Comparison of ENCODE assay signal across 8 cellular contexts in genomic region chr7:23357190-23358093, GRCh38. TPM values are rescaled to one million over a fixed set of nuclear protein-coding genes. Genes with fewer than 3 reads are reported as not detected.
A peak's percentile ranks its signal among the peaks of the same experiment; 100 is the strongest.
DNase-seq lines count a peak whose midpoint lies in the region; ATAC-seq and TF ChIP-seq lines count a peak whose summit lies in the region.

No MANE protein-coding gene starts in this region.

- intact Hi-C loops in left ventricle myocardium inferior (cut with micrococcal nuclease), result no loop called here
- intact Hi-C loops in cardiac septum (cut with DNase I), result no loop called here

- H3K27me3 ChIP-seq in left ventricle myocardium inferior (ENCODE audit: low read depth), result peaks cover 24% of the 10 kb centered on the region

- H3K9me3 ChIP-seq in left ventricle myocardium inferior (replicated peaks), result no peaks in the 10 kb centered on the region

- H3K4me3 Mint-ChIP-seq in T-helper 2 cell treated with Interferon-gamma antibody and Interleukin-4, amounts not matched to agents 5 μg/mL and 100 μg/mL, for 36 hours, result peak overlapping the region; percentile 60

- no peaks in the 10 kb centered on the region for H3K4me1 ChIP-seq in left ventricle myocardium inferior

- H3K36me3 ChIP-seq in left ventricle myocardium inferior, result no peaks in the 10 kb centered on the region

- DNase-seq in left ventricle myocardium inferior (no peak), cardiac septum (ENCODE audit: low spot score) (no peak), kidney glomerular epithelial cell (lab: John Stamatoyannopoulos, UW) (peak; percentile 90), GM19240 (ENCODE audit: insufficient read length, low spot score) (no peak)
- DNase-seq in T-helper 2 cell treated with Interferon-gamma antibody and Interleukin-4, amounts not matched to agents 5 μg/mL and 100 μg/mL, for 36 hours (ENCODE audit: low spot score), result no peak
- DNase-seq in activated CD4-positive, alpha-beta T cell treated with anti-CD3 and anti-CD28 coated beads, Interleukin-2, amount 50 U/mL, for 48 hours, result no peak

- no peak overlapping the region for H3K4me3 ChIP-seq in left ventricle myocardium inferior

- H3K36me3 Mint-ChIP-seq in T-helper 2 cell treated with Interferon-gamma antibody and Interleukin-4, amounts not matched to agents 5 μg/mL and 100 μg/mL, for 36 hours (ENCODE audit: low read depth), result peaks cover 10% of the 10 kb centered on the region

- no peak overlapping the region for H3K27ac ChIP-seq in left ventricle myocardium inferior (replicated peaks)

- peaks cover 50% of the 10 kb centered on the region for H3K4me1 Mint-ChIP-seq in T-helper 2 cell treated with Interferon-gamma antibody and Interleukin-4, amounts not matched to agents 5 μg/mL and 100 μg/mL, for 36 hours (ENCODE audit: low read depth)

- ATAC-seq in HG03565 (IDR thresholded peaks at IDR 0.05; ENCODE audit: unreplicated experiment), result peak; percentile 43
- no peak for ATAC-seq in HG03139 (IDR thresholded peaks at IDR 0.05; ENCODE audit: unreplicated experiment)

- peak overlapping the region; percentile 72 for H3K27ac Mint-ChIP-seq in T-helper 2 cell treated with Interferon-gamma antibody and Interleukin-4, amounts not matched to agents 5 μg/mL and 100 μg/mL, for 36 hours

- TF ChIP-seq CTCF in left ventricle myocardium inferior (IDR thresholded peaks at IDR 0.05; ENCODE audit: borderline replicate concordance), result peak; percentile 30

- no peaks in the 10 kb centered on the region for H3K27me3 Mint-ChIP-seq in T-helper 2 cell treated with Interferon-gamma antibody and Interleukin-4, amounts not matched to agents 5 μg/mL and 100 μg/mL, for 36 hours (ENCODE audit: low read depth)

- H3K9me3 Mint-ChIP-seq in T-helper 2 cell treated with Interferon-gamma antibody and Interleukin-4, amounts not matched to agents 5 μg/mL and 100 μg/mL, for 36 hours, result no peaks in the 10 kb centered on the region

RNA-seq across cellular contexts. Expression of gene MALSU1, which starts 58.3 kb away (rescaled TPM):
- total RNA-seq in left ventricle myocardium inferior (85.9 TPM), cardiac septum (83.8 TPM)
